Comparison of ENCODE assay signal across 10 cellular contexts in the genomic region with DNA sequence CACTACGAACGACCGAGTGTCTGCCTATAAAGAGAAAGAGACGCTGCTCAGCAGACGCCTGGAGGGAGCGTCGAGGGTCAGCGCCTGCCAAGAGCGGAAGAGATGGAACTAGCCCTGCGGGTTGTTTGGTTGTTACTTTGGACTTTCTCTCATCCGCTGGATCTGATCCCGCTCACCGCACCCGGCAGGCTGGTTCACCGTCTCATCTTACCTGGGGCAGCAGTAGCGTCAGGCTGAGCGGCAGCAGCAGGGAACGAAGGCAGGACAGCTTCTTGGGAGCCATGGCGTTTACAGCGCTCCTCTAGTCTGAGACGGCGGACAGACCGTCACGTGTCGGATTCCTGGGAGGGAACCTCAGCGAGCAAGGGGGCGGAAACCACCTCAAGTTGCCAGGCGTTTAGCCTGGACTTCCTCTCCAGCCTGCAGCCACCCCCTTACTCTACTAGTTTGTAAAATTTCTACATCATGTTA. TPM values are rescaled to one million over a fixed set of nuclear protein-coding genes. Genes with fewer than 3 reads are reported as not detected.
DNase-seq lines count a peak whose midpoint lies in the region; ATAC-seq and TF ChIP-seq lines count a peak whose summit lies in the region.
"Had no signal": no experiment of that assay in that cellular context is flagged by ENCODE, and none has a peak within 500 bp of the region (broad histone marks: within the 10 kb centered on the region; RNA-seq: fewer than 3 reads in every experiment).

No MANE protein-coding gene starts in this region.

- H3K4me1 ChIP-seq in esophagus muscularis mucosa (peaks cover 26 to 37% (median 31%) of the 10 kb centered on the region in 4 donors), neural progenitor cell (no peaks in the 10 kb centered on the region)

- H4K20me1 ChIP-seq in neural progenitor cell (ENCODE audit: low read depth): no peaks in the 10 kb centered on the region

- H3K36me3 Mint-ChIP-seq in IgD-negative memory B cell (peaks cover 1% of the 10 kb centered on the region), neural progenitor cell (peaks cover 3% of the 10 kb centered on the region)

- H3K36me3 ChIP-seq in esophagus muscularis mucosa (peaks cover 6 to 33% (median 18%) of the 10 kb centered on the region in 4 donors), neural progenitor cell (no peaks in the 10 kb centered on the region), MG63 (peaks cover 17% of the 10 kb centered on the region)

- no peaks in the 10 kb centered on the region for H3K9me3 Mint-ChIP-seq in IgD-negative memory B cell
- no peaks in the 10 kb centered on the region for H3K9me3 Mint-ChIP-seq in neural progenitor cell

- no peak for ATAC-seq in GM18519 (IDR thresholded peaks at IDR 0.05; ENCODE audit: low FRiP score, unreplicated experiment)
- ATAC-seq in GM18867 (IDR thresholded peaks at IDR 0.05; ENCODE audit: unreplicated experiment): no peak

- no peak for TF ChIP-seq POLR2A in esophagus muscularis mucosa (IDR thresholded peaks at IDR 0.05; ENCODE audit: low read depth)

- TF ChIP-seq CTCF in 22Rv1 (IDR thresholded peaks at IDR 0.05) (no peak), esophagus muscularis mucosa (IDR thresholded peaks at IDR 0.05) (no peak), neural progenitor cell (IDR thresholded peaks at IDR 0.05) (no peak)

- no peak overlapping the region for H3K4me2 ChIP-seq in neural progenitor cell

- H3K27me3 Mint-ChIP-seq in IgD-negative memory B cell (peaks cover 1% of the 10 kb centered on the region), neural progenitor cell (ENCODE audit: insufficient read depth, low read depth) (no peaks in the 10 kb centered on the region)

- peak overlapping the region; percentile 39 to 68 (median 50) for H3K4me3 Mint-ChIP-seq in IgD-negative memory B cell
- H3K4me3 Mint-ChIP-seq in neural progenitor cell: peak overlapping the region; percentile 73

- H3K4me3 ChIP-seq in esophagus muscularis mucosa (peak overlapping the region; percentile 24 to 39 (median 28)), neural progenitor cell (no peak overlapping the region), MG63 (no peak overlapping the region)

- H3K27ac ChIP-seq in 22Rv1 (peak overlapping the region; percentile 88), esophagus muscularis mucosa (replicated peaks in 1 of 4) (peak overlapping the region in 1 of 4 donors; percentile 8), neural progenitor cell (no peak overlapping the region)

- no peaks in the 10 kb centered on the region for H3K9me3 ChIP-seq in esophagus muscularis mucosa
- no peaks in the 10 kb centered on the region for H3K9me3 ChIP-seq in neural progenitor cell (ENCODE audit: low read depth)
- no peaks in the 10 kb centered on the region for H3K9me3 ChIP-seq in MG63

- 49% methylated on average over 10 of the region's 28 CpGs for WGBS in esophagus muscularis mucosa

- DNase-seq in esophagus muscularis mucosa (ENCODE audit: extremely low spot score): no peak
- DNase-seq in neural progenitor cell (ENCODE audit: low spot score): no peak
- no peak for DNase-seq in MG63
- DNase-seq in amniotic stem cell (lab: John Stamatoyannopoulos, UW): no peak
- DNase-seq: NCI-H1417 treated with DMSO at 0.1 percent for 48 hours, RPMI8226 had no signal

- H2AFZ ChIP-seq in neural progenitor cell (replicated peaks): no peak overlapping the region

- H3K27ac Mint-ChIP-seq in IgD-negative memory B cell: peak overlapping the region; percentile 63 to 73 (median 72)
- H3K27ac Mint-ChIP-seq in neural progenitor cell: no peak overlapping the region

- peaks cover 11% of the 10 kb centered on the region for H3K79me2 ChIP-seq in neural progenitor cell (ENCODE audit: low read depth)

- no peak for TF ChIP-seq EP300 in esophagus muscularis mucosa (IDR thresholded peaks at IDR 0.05)

- intact Hi-C loops in esophagus muscularis mucosa (cut with DNase I): loop anchor here (10.0 kb wide), 1 partner anchor 51 kb away; no protein-coding TSS in a partner anchor

- no peaks in the 10 kb centered on the region for H3K27me3 ChIP-seq in esophagus muscularis mucosa
- H3K27me3 ChIP-seq in neural progenitor cell: no peaks in the 10 kb centered on the region
- no peaks in the 10 kb centered on the region for H3K27me3 ChIP-seq in MG63

- peaks cover 15 to 29% (median 28%) of the 10 kb centered on the region in 3 donors for H3K4me1 Mint-ChIP-seq in IgD-negative memory B cell
- peaks cover 15% of the 10 kb centered on the region for H3K4me1 Mint-ChIP-seq in neural progenitor cell

- peaks cover 12% of the 10 kb centered on the region for H3F3A ChIP-seq in neural progenitor cell (ENCODE audit: low read depth)

- no peak overlapping the region for H3K9ac ChIP-seq in neural progenitor cell

RNA-seq across cellular contexts. Expression of a gene that starts 1.9 kb away (rescaled TPM):
- not detected for polyA plus RNA-seq in IgD-negative memory B cell
- total RNA-seq in esophagus muscularis mucosa (1 to 10 TPM; 3.3 to 6.4 (median 5.6) TPM), neural progenitor cell (ENCODE audit: low replicate concordance) (7.2 and 14.7 TPM in 2 replicates)
- 2.3 and 13.0 TPM in 2 replicates for total RNA-seq in MG63 (2014; rRNA removed; shearing (Covaris generic); ENCODE audit: low replicate concordance)

RNA-seq across cellular contexts. Expression of a gene that starts 2.0 kb away (rescaled TPM):
- 17.9 TPM for polyA plus RNA-seq in IgD-negative memory B cell
- total RNA-seq in esophagus muscularis mucosa: 10 to 100 TPM; 12.8 to 21.6 (median 16.7) TPM
- total RNA-seq in neural progenitor cell (ENCODE audit: low replicate concordance): 19.9 and 26.8 TPM in 2 replicates
- 14.4 and 26.0 TPM in 2 replicates for total RNA-seq in MG63 (2014; rRNA removed; shearing (Covaris generic); ENCODE audit: low replicate concordance)

RNA-seq across cellular contexts. Expression of a gene that starts 9.7 kb away (rescaled TPM):
- polyA plus RNA-seq in IgD-negative memory B cell: not detected
- total RNA-seq in esophagus muscularis mucosa (not detected), neural progenitor cell (ENCODE audit: low replicate concordance) (not detected in 2 replicates)
- total RNA-seq in MG63 (2014; rRNA removed; shearing (Covaris generic); ENCODE audit: low replicate concordance): not detected in 2 replicates

RNA-seq across cellular contexts. Expression of a gene that starts 10.4 kb away (rescaled TPM):
- 229 TPM for polyA plus RNA-seq in IgD-negative memory B cell
- total RNA-seq in esophagus muscularis mucosa: 100 to 1,000 TPM in 1 of 4 donors, 10 to 100 TPM in 3; 44.2 to 132 (median 74.4) TPM
- 0.56 TPM in 1 of 2 replicates, not detected in the other for total RNA-seq in neural progenitor cell (ENCODE audit: low replicate concordance)
- total RNA-seq in MG63 (2014; rRNA removed; shearing (Covaris generic); ENCODE audit: low replicate concordance): 3.1 and 7.7 TPM in 2 replicates

RNA-seq across cellular contexts. Expression of a gene that starts 13.7 kb away (rescaled TPM):
- 31.1 TPM for polyA plus RNA-seq in IgD-negative memory B cell
- 10 to 100 TPM; 20.4 to 34.1 (median 27.6) TPM for total RNA-seq in esophagus muscularis mucosa
- total RNA-seq in neural progenitor cell (ENCODE audit: low replicate concordance): 65.9 and 76.3 TPM in 2 replicates
- 21.3 and 23.4 TPM in 2 replicates for total RNA-seq in MG63 (2014; rRNA removed; shearing (Covaris generic); ENCODE audit: low replicate concordance)

Comparison
In these comparisons a context has a peak if more than half of its experiments do, and no peak if none do; other contexts are left out.
1. H3K4me3 ChIP-seq: peak in esophagus muscularis mucosa (4 of 4); none in neural progenitor cell (single experiment) and MG63 (single experiment).